11 cellular contexts compared by ENCODE assay signal in genomic region chr3:56926513-56927282, GRCh38.
A peak's percentile ranks its signal among the peaks of the same experiment; 100 is the strongest.
DNase-seq lines count a peak whose midpoint lies in the region; ATAC-seq and TF ChIP-seq lines count a peak whose summit lies in the region.
"Had no signal": no experiment of that assay in that cellular context is flagged by ENCODE, and none has a peak within 500 bp of the region (broad histone marks: within the 10 kb centered on the region; RNA-seq: fewer than 3 reads in every experiment).

No MANE protein-coding gene starts in this region.

- peak overlapping the region; percentile 20 for H3K27ac ChIP-seq in foreskin keratinocyte

- H3K27me3 ChIP-seq in foreskin keratinocyte = no peaks in the 10 kb centered on the region
- H3K27me3 ChIP-seq: tibial artery had no signal

- TF ChIP-seq CTCF in foreskin keratinocyte (conservative IDR thresholded peaks at IDR 0.05) = peak; percentile 58

- H3K4me3 ChIP-seq in skeletal muscle cell (ENCODE audit: low read depth, low read length) = no peak overlapping the region
- H3K4me3 ChIP-seq: tibial artery had no signal

- DNase-seq in GM04504 (ENCODE audit: low read depth) (peak; percentile 20), foreskin keratinocyte (peak; percentile 81 to 89), skeletal muscle cell (ENCODE audit: low read depth) (peak; percentile 9), activated gamma-delta T cell treated with Interleukin-2 at 50 U/mL for 16 hours (no peak), RKO (ENCODE audit: low spot score) (no peak)
- DNase-seq in activated T-cell treated with anti-CD3 and anti-CD28 coated beads, Interleukin-2, amount 50 U/mL, for 48 hours = no peak
- DNase-seq: activated B cell treated with CpG ODN at 0.5 μM for 24 hours; activated naive CD4-positive, alpha-beta T cell treated with anti-CD3 and anti-CD28 coated beads for 36 hours; tibial artery had no signal

- peaks cover 49% of the 10 kb centered on the region for H3K4me1 ChIP-seq in foreskin keratinocyte

- ATAC-seq in SK-N-SH treated with all-trans-retinoic acid at 6 μM for 48 hours (peak; percentile 70), foreskin keratinocyte (peak; percentile 88), GM21515 (IDR thresholded peaks at IDR 0.05; ENCODE audit: unreplicated experiment) (no peak)

TF ChIP-seq in SK-N-SH treated with all-trans-retinoic acid at 6 μM for 48 hours, 23 proteins besides CTCF, POLR2A, EP300 and RAD21:
- TF ChIP-seq ZNF70 (CRISPR knock-in tag; IDR thresholded peaks at IDR 0.05) = no peak
- TF ChIP-seq ZNF565 (CRISPR knock-in tag; conservative IDR thresholded peaks at IDR 0.05; ENCODE audit: low read depth) = no peak
- no peak for TF ChIP-seq POU6F1 (CRISPR knock-in tag; IDR thresholded peaks at IDR 0.05; ENCODE audit: borderline replicate concordance, low read depth)
- no peak for TF ChIP-seq CSDC2 (CRISPR knock-in tag; IDR thresholded peaks at IDR 0.05)
- TF ChIP-seq SNAI2 (CRISPR knock-in tag; IDR thresholded peaks at IDR 0.05) = no peak
- TF ChIP-seq PATZ1 (CRISPR knock-in tag; IDR thresholded peaks at IDR 0.05; ENCODE audit: borderline replicate concordance) = peak; percentile 35; the same call in 1 of the 2 replicates
- peak; percentile 87 for TF ChIP-seq ISL1 (CRISPR knock-in tag; IDR thresholded peaks at IDR 0.05)
- no peak for TF ChIP-seq PPARA (CRISPR knock-in tag; IDR thresholded peaks at IDR 0.05; ENCODE audit: borderline replicate concordance)
- TF ChIP-seq GLIS3 (CRISPR knock-in tag; IDR thresholded peaks at IDR 0.05) = no peak
- TF ChIP-seq, protein P1, sequence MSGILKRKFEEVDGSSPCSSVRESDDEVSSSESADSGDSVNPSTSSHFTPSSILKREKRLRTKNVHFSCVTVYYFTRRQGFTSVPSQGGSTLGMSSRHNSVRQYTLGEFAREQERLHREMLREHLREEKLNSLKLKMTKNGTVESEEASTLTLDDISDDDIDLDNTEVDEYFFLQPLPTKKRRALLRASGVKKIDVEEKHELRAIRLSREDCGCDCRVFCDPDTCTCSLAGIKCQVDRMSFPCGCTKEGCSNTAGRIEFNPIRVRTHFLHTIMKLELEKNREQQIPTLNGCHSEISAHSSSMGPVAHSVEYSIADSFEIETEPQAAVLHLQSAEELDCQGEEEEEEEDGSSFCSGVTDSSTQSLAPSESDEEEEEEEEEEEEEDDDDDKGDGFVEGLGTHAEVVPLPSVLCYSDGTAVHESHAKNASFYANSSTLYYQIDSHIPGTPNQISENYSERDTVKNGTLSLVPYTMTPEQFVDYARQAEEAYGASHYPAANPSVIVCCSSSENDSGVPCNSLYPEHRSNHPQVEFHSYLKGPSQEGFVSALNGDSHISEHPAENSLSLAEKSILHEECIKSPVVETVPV (CRISPR knock-in tag; IDR thresholded peaks at IDR 0.05) = no peak
- no peak for TF ChIP-seq TSHZ2 (CRISPR knock-in tag; IDR thresholded peaks at IDR 0.05)
- TF ChIP-seq ARNTL (CRISPR knock-in tag; IDR thresholded peaks at IDR 0.05; ENCODE audit: borderline replicate concordance, low read depth) = no peak
- no peak for TF ChIP-seq ZFP30 (CRISPR knock-in tag; IDR thresholded peaks at IDR 0.05)
- peak; percentile 92 for TF ChIP-seq ZFP3 (CRISPR knock-in tag; IDR thresholded peaks at IDR 0.05)
- TF ChIP-seq CREB5 (CRISPR knock-in tag; IDR thresholded peaks at IDR 0.05; ENCODE audit: low read depth) = no peak
- TF ChIP-seq ZC3H10 (CRISPR knock-in tag; IDR thresholded peaks at IDR 0.05) = no peak
- TF ChIP-seq RARB (CRISPR knock-in tag; IDR thresholded peaks at IDR 0.05) = no peak
- peak; percentile 58 for TF ChIP-seq TCF4 (CRISPR knock-in tag; IDR thresholded peaks at IDR 0.05; ENCODE audit: borderline replicate concordance)
- no peak for TF ChIP-seq BACH2 (CRISPR knock-in tag; IDR thresholded peaks at IDR 0.05; ENCODE audit: borderline replicate concordance)

Comparison
In these comparisons a context has a peak if more than half of its experiments do, and no peak if none do; other contexts are left out.
1. DNase-seq: peak in GM04504 (single experiment), foreskin keratinocyte (2 of 2) and skeletal muscle cell (single experiment); none in activated gamma-delta T cell treated with Interleukin-2 at 50 U/mL for 16 hours (single experiment), RKO (single experiment) and activated T-cell treated with anti-CD3 and anti-CD28 coated beads, Interleukin-2, amount 50 U/mL, for 48 hours (0 of 2).